10 cellular contexts compared by ENCODE assay signal in genomic region chr20:45338121-45339030, GRCh38. TPM values are rescaled to one million over a fixed set of nuclear protein-coding genes. Genes with fewer than 3 reads are reported as not detected.
DNase-seq lines count a peak whose midpoint lies in the region; ATAC-seq and TF ChIP-seq lines count a peak whose summit lies in the region.
"Had no signal": no experiment of that assay in that cellular context is flagged by ENCODE, and none has a peak within 500 bp of the region (broad histone marks: within the 10 kb centered on the region; RNA-seq: fewer than 3 reads in every experiment).

No MANE protein-coding gene starts in this region.

- no peaks in the 10 kb centered on the region for H3K27me3 ChIP-seq in gastroesophageal sphincter
- H3K27me3 ChIP-seq in subcutaneous abdominal adipose tissue (ENCODE audit: control insufficient read depth in 5 of 5, insufficient read depth in 4 of 5, low read length in 5 of 5): no peaks in the 10 kb centered on the region

- H3K4me3 ChIP-seq in gastroesophageal sphincter (no peak overlapping the region), subcutaneous abdominal adipose tissue (ENCODE audit: low read depth in 1 of 5, low read length in 5 of 5) (peak overlapping the region in 1 of 5 donors; percentile 43)

- H3K4me1 ChIP-seq in gastroesophageal sphincter: peaks cover 15 to 77% (median 55%) of the 10 kb centered on the region in 3 donors
- H3K4me1 ChIP-seq in subcutaneous abdominal adipose tissue (ENCODE audit: control insufficient read depth in 5 of 5, insufficient read depth in 5 of 5, low read length in 5 of 5): peaks cover 13 to 64% (median 51%) of the 10 kb centered on the region in 5 donors

- TF ChIP-seq EP300 in gastroesophageal sphincter (IDR thresholded peaks at IDR 0.05): no peak

- no peak overlapping the region for H3K4me3 Mint-ChIP-seq in stimulated activated naive B cell treated with anti-CD40 and anti-IgM and Interleukin-4, amounts not matched to agents 10 μg/mL and 1 μg/mL and 100 μg/mL, for 72 hours
- H3K4me3 Mint-ChIP-seq: activated B cell treated with CpG ODN at 0.5 μM for 24 hours had no signal

- peaks cover 0 to 3% of the 10 kb centered on the region in 2 donors for H3K36me3 Mint-ChIP-seq in stimulated activated naive B cell treated with anti-CD40 and anti-IgM and Interleukin-4, amounts not matched to agents 10 μg/mL and 1 μg/mL and 100 μg/mL, for 72 hours

- TF ChIP-seq POLR2A in gastroesophageal sphincter (IDR thresholded peaks at IDR 0.05): no peak

- 77 to 88% methylated on average over 7 to 9 of the region's 11 CpGs for WGBS in gastroesophageal sphincter (ENCODE audit: low coverage in 1 of 2), 2 donors

- H3K27ac Mint-ChIP-seq in stimulated activated naive B cell treated with anti-CD40 and anti-IgM and Interleukin-4, amounts not matched to agents 10 μg/mL and 1 μg/mL and 100 μg/mL, for 72 hours: no peak overlapping the region
- H3K27ac Mint-ChIP-seq: activated B cell treated with CpG ODN at 0.5 μM for 24 hours had no signal

- peak; percentile 4; the same call in 1 of the 3 replicates for ATAC-seq in SK-N-SH treated with all-trans-retinoic acid at 6 μM for 48 hours
- ATAC-seq in gastroesophageal sphincter: no peak
- ATAC-seq in stimulated activated naive B cell treated with anti-CD40 and anti-IgM and Interleukin-4, amounts not matched to agents 10 μg/mL and 1 μg/mL and 100 μg/mL, for 72 hours (replicated peaks): no peak
- ATAC-seq in HG03175 (IDR thresholded peaks at IDR 0.05; ENCODE audit: unreplicated experiment): no peak

- H3K4me1 Mint-ChIP-seq in stimulated activated naive B cell treated with anti-CD40 and anti-IgM and Interleukin-4, amounts not matched to agents 10 μg/mL and 1 μg/mL and 100 μg/mL, for 72 hours: peaks cover 3 to 5% of the 10 kb centered on the region in 2 donors
- H3K4me1 Mint-ChIP-seq: activated B cell treated with CpG ODN at 0.5 μM for 24 hours had no signal

- peaks cover 27 to 39% of the 10 kb centered on the region in 2 donors for H3K27me3 Mint-ChIP-seq in stimulated activated naive B cell treated with anti-CD40 and anti-IgM and Interleukin-4, amounts not matched to agents 10 μg/mL and 1 μg/mL and 100 μg/mL, for 72 hours

- DNase-seq in stimulated activated naive B cell treated with anti-CD40 and anti-IgM and Interleukin-4, amounts not matched to agents 10 μg/mL and 1 μg/mL and 100 μg/mL, for 72 hours: no peak
- no peak for DNase-seq in cerebellar cortex (ENCODE audit: low spot score)
- DNase-seq: activated B cell treated with CpG ODN at 0.5 μM for 24 hours, NCI-H524 had no signal

- no peaks in the 10 kb centered on the region for H3K9me3 ChIP-seq in gastroesophageal sphincter
- H3K9me3 ChIP-seq in subcutaneous abdominal adipose tissue (ENCODE audit: control insufficient read depth in 5 of 5, low read length in 5 of 5): no peaks in the 10 kb centered on the region

- H3K36me3 ChIP-seq in gastroesophageal sphincter (peaks cover 0 to 17% of the 10 kb centered on the region in 2 donors), subcutaneous abdominal adipose tissue (ENCODE audit: control insufficient read depth in 5 of 5, insufficient read depth in 5 of 5, low read length in 5 of 5) (peaks cover 0 to 23% (median 6%) of the 10 kb centered on the region in 5 donors)

- H3K27ac ChIP-seq in gastroesophageal sphincter: peak overlapping the region; percentile 67 to 96 (median 95)
- H3K27ac ChIP-seq in subcutaneous abdominal adipose tissue (ENCODE audit: low read depth, low read length): peak overlapping the region; percentile 69
- H3K27ac ChIP-seq: HL-60 had no signal

- peak overlapping the region in 2 of 5 donors; percentile 41 to 68 for H3K9ac ChIP-seq in subcutaneous abdominal adipose tissue (ENCODE audit: low read length in 5 of 5)

- no peaks in the 10 kb centered on the region for H3K9me3 Mint-ChIP-seq in stimulated activated naive B cell treated with anti-CD40 and anti-IgM and Interleukin-4, amounts not matched to agents 10 μg/mL and 1 μg/mL and 100 μg/mL, for 72 hours
- H3K9me3 Mint-ChIP-seq: activated B cell treated with CpG ODN at 0.5 μM for 24 hours had no signal

- no peak for TF ChIP-seq CTCF in gastroesophageal sphincter (IDR thresholded peaks at IDR 0.05)

TF ChIP-seq in SK-N-SH treated with all-trans-retinoic acid at 6 μM for 48 hours, 23 proteins besides CTCF, POLR2A, EP300 and RAD21:
- TF ChIP-seq ZNF8 (CRISPR knock-in tag; IDR thresholded peaks at IDR 0.05) (no peak), ZFP3 (CRISPR knock-in tag; IDR thresholded peaks at IDR 0.05) (no peak), PPARA (CRISPR knock-in tag; IDR thresholded peaks at IDR 0.05; ENCODE audit: borderline replicate concordance) (no peak), RARB (CRISPR knock-in tag; IDR thresholded peaks at IDR 0.05) (no peak), OSR1 (CRISPR knock-in tag; IDR thresholded peaks at IDR 0.05) (no peak), TCF4 (CRISPR knock-in tag; IDR thresholded peaks at IDR 0.05; ENCODE audit: borderline replicate concordance) (no peak), CREB5 (CRISPR knock-in tag; IDR thresholded peaks at IDR 0.05; ENCODE audit: low read depth) (no peak), PATZ1 (CRISPR knock-in tag; IDR thresholded peaks at IDR 0.05; ENCODE audit: borderline replicate concordance) (no peak), ISL1 (CRISPR knock-in tag; IDR thresholded peaks at IDR 0.05) (no peak), SNAI2 (CRISPR knock-in tag; IDR thresholded peaks at IDR 0.05) (no peak), TSHZ2 (CRISPR knock-in tag; IDR thresholded peaks at IDR 0.05) (no peak), ZC3H10 (CRISPR knock-in tag; IDR thresholded peaks at IDR 0.05) (no peak)

RNA-seq across cellular contexts. Expression of gene SDC4, which starts 9.8 kb away (rescaled TPM):
- 100 to 1,000 TPM in 1 of 4 donors, 10 to 100 TPM in 3; 75.1 to 182 (median 84.2) TPM for total RNA-seq in gastroesophageal sphincter
- total RNA-seq: activated B cell treated with CpG ODN at 0.5 μM for 24 hours had no signal

RNA-seq across cellular contexts. Expression of gene SYS1, which starts 24.6 kb away (rescaled TPM):
- 10 to 100 TPM; 29.3 to 55.3 (median 34.7) TPM for total RNA-seq in gastroesophageal sphincter

RNA-seq across cellular contexts. Expression of gene MATN4, which starts 30.3 kb away (rescaled TPM):
- total RNA-seq in gastroesophageal sphincter: not detected
- total RNA-seq: activated B cell treated with CpG ODN at 0.5 μM for 24 hours, lung microvascular endothelial cell had no signal

RNA-seq across cellular contexts. Expression of gene RBPJL, which starts 31.7 kb away (rescaled TPM):
- total RNA-seq in gastroesophageal sphincter: not detected
- total RNA-seq: activated B cell treated with CpG ODN at 0.5 μM for 24 hours, lung microvascular endothelial cell had no signal

RNA-seq across cellular contexts. Expression of gene TP53TG5, which starts 39.7 kb away (rescaled TPM):
- not detected for total RNA-seq in gastroesophageal sphincter
- total RNA-seq: activated B cell treated with CpG ODN at 0.5 μM for 24 hours, lung microvascular endothelial cell had no signal
